In the genomic region with DNA sequence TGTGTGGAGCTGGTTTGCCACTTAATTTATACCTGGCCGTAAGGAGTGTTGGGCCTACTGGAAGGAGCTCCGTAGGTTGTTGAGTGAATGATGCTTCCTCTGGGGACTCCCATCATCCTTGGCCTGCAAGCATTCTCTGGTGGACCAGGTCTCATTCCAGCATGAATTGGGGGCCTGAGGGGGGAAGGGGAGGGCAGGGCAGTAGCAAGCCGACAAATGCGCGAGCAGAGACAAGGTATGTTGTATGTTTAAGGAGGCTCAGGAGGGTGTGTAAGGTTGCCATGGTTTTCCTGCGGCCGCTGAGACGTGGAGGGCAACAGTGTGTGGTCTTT, we compare ENCODE assay signal across 1 cellular context.
TF ChIP-seq lines count a peak whose summit lies in the region.

No MANE protein-coding gene starts in this region.

TF ChIP-seq in K562, 482 proteins besides CTCF, POLR2A, EP300 and RAD21:
- TF ChIP-seq, protein P1, sequence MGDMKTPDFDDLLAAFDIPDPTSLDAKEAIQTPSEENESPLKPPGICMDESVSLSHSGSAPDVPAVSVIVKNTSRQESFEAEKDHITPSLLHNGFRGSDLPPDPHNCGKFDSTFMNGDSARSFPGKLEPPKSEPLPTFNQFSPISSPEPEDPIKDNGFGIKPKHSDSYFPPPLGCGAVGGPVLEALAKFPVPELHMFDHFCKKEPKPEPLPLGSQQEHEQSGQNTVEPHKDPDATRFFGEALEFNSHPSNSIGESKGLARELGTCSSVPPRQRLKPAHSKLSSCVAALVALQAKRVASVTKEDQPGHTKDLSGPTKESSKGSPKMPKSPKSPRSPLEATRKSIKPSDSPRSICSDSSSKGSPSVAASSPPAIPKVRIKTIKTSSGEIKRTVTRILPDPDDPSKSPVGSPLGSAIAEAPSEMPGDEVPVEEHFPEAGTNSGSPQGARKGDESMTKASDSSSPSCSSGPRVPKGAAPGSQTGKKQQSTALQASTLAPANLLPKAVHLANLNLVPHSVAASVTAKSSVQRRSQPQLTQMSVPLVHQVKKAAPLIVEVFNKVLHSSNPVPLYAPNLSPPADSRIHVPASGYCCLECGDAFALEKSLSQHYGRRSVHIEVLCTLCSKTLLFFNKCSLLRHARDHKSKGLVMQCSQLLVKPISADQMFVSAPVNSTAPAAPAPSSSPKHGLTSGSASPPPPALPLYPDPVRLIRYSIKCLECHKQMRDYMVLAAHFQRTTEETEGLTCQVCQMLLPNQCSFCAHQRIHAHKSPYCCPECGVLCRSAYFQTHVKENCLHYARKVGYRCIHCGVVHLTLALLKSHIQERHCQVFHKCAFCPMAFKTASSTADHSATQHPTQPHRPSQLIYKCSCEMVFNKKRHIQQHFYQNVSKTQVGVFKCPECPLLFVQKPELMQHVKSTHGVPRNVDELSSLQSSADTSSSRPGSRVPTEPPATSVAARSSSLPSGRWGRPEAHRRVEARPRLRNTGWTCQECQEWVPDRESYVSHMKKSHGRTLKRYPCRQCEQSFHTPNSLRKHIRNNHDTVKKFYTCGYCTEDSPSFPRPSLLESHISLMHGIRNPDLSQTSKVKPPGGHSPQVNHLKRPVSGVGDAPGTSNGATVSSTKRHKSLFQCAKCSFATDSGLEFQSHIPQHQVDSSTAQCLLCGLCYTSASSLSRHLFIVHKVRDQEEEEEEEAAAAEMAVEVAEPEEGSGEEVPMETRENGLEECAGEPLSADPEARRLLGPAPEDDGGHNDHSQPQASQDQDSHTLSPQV (IDR thresholded peaks at IDR 0.05) = no peak
- TF ChIP-seq, protein P2, sequence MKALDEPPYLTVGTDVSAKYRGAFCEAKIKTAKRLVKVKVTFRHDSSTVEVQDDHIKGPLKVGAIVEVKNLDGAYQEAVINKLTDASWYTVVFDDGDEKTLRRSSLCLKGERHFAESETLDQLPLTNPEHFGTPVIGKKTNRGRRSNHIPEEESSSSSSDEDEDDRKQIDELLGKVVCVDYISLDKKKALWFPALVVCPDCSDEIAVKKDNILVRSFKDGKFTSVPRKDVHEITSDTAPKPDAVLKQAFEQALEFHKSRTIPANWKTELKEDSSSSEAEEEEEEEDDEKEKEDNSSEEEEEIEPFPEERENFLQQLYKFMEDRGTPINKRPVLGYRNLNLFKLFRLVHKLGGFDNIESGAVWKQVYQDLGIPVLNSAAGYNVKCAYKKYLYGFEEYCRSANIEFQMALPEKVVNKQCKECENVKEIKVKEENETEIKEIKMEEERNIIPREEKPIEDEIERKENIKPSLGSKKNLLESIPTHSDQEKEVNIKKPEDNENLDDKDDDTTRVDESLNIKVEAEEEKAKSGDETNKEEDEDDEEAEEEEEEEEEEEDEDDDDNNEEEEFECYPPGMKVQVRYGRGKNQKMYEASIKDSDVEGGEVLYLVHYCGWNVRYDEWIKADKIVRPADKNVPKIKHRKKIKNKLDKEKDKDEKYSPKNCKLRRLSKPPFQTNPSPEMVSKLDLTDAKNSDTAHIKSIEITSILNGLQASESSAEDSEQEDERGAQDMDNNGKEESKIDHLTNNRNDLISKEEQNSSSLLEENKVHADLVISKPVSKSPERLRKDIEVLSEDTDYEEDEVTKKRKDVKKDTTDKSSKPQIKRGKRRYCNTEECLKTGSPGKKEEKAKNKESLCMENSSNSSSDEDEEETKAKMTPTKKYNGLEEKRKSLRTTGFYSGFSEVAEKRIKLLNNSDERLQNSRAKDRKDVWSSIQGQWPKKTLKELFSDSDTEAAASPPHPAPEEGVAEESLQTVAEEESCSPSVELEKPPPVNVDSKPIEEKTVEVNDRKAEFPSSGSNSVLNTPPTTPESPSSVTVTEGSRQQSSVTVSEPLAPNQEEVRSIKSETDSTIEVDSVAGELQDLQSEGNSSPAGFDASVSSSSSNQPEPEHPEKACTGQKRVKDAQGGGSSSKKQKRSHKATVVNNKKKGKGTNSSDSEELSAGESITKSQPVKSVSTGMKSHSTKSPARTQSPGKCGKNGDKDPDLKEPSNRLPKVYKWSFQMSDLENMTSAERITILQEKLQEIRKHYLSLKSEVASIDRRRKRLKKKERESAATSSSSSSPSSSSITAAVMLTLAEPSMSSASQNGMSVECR (CRISPR knock-in tag; IDR thresholded peaks at IDR 0.05) = 0 out of 2 replicates have a peak, but pooled peaks have one; percentile 0
